7 cellular contexts compared by ENCODE assay signal in the genomic region with DNA sequence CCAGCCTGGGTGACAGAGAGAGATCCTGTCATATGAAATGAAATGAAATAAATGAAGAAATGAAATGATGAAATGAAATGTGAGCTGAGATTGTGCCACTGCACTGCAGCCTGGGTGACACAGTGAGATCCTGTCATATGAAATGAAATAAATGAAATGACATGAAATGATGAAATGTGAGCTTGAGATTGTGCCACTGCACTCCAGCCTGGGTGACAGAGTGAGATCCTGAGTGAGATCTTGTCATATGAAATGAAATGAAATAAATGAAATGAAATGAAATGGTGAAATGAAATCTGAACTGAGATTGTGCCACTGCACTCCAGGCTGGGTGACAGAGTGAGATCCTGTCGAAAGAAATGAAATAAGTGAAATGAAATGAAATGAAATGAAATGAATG. TPM values are rescaled to one million over a fixed set of nuclear protein-coding genes. Genes with fewer than 3 reads are reported as not detected.
DNase-seq lines count a peak whose midpoint lies in the region; ATAC-seq and TF ChIP-seq lines count a peak whose summit lies in the region.
"Not testable (repeated sequence)": the region's sequence is repeated elsewhere in the genome, so short reads cannot be mapped to it uniquely, and the experiment has no call there.

No MANE protein-coding gene starts in this region.

- ATAC-seq in activated CD8-positive, alpha-beta T cell treated with anti-CD3 and anti-CD28 coated beads for 36 hours; activated T-helper 17 cell treated with anti-CD3 and anti-CD28 coated beads, Interleukin-2, amount 50 U/mL, for 72 hours (replicated peaks); activated naive CD8-positive, alpha-beta T cell treated with anti-CD3 and anti-CD28 coated beads, Interleukin-2, amount 50 U/mL, for 24 hours: not testable (repeated sequence)

- H3K36me3 Mint-ChIP-seq in activated CD8-positive, alpha-beta T cell treated with anti-CD3 and anti-CD28 coated beads for 36 hours (ENCODE audit: low read depth); chondrocyte (ENCODE audit: low read depth): not testable (repeated sequence)
- peaks cover 46% of the 10 kb centered on the region for H3K36me3 Mint-ChIP-seq in activated T-helper 17 cell treated with anti-CD3 and anti-CD28 coated beads, Interleukin-2, amount 50 U/mL, for 72 hours (ENCODE audit: low read depth)
- peaks cover 19% of the 10 kb centered on the region for H3K36me3 Mint-ChIP-seq in activated naive CD8-positive, alpha-beta T cell treated with anti-CD3 and anti-CD28 coated beads, Interleukin-2, amount 50 U/mL, for 24 hours (ENCODE audit: low read depth)

- not testable (repeated sequence) for H3K27me3 ChIP-seq in A673 (replicated peaks; ENCODE audit: insufficient read depth, low read depth, low read length, poor library complexity); neural cell (ENCODE audit: insufficient read depth, low read depth, low read length)

- intact Hi-C loops in A673 (cut with micrococcal nuclease; ENCODE audit: unreplicated experiment); activated CD8-positive, alpha-beta T cell treated with anti-CD3 and anti-CD28 coated beads for 36 hours (cut with micrococcal nuclease): not testable (repeated sequence)

- not testable (repeated sequence) for H3K9me2 ChIP-seq in neural cell (ENCODE audit: insufficient read depth, low read length)

- POLR2A ChIA-PET in A673 (lab: Charles Lee; ENCODE audit: low non-redundant PET) = interaction anchor here (0.9 kb wide), 1 partner anchor 608 kb away, joined by 6 read pairs; no protein-coding TSS in a partner anchor
- POLR2A ChIA-PET in HEK293 (lab: Yijun Ruan, JAX); activated CD8-positive, alpha-beta T cell treated with anti-CD3 and anti-CD28 coated beads for 36 hours (lab: Charles Lee): not testable (repeated sequence)

- not testable (repeated sequence) for H3K36me3 ChIP-seq in A673 (ENCODE audit: insufficient read depth, low read length, poor library complexity, severe bottlenecking); HEK293 (ENCODE audit: control insufficient read depth in 2 of 2, insufficient read depth in 1 of 2, low read length in 2 of 2); neural cell (ENCODE audit: insufficient read depth, low read length)

- not testable (repeated sequence) for H3K4me2 ChIP-seq in neural cell (ENCODE audit: low read length)

- not testable (repeated sequence) for H3K9me3 ChIP-seq in A673 (ENCODE audit: low read depth, low read length, poor library complexity, severe bottlenecking); HEK293 (ENCODE audit: control insufficient read depth, insufficient read depth, low read depth, low read length); neural cell (ENCODE audit: low read length)

- not testable (repeated sequence) for H3K4me3 ChIP-seq in A673 (ENCODE audit: low read depth, low read length, poor library complexity, severe bottlenecking); HEK293 (ENCODE audit: low read depth, low read length); neural cell (ENCODE audit: low read length)

- BruUV-seq in A673 (replicated peaks; lab: Mats Ljungman, UMichigan) = not testable (repeated sequence)

- DNase-seq in A673 (ENCODE audit: low spot score); activated CD8-positive, alpha-beta T cell treated with anti-CD3 and anti-CD28 coated beads for 36 hours; activated naive CD8-positive, alpha-beta T cell treated with anti-CD3 and anti-CD28 coated beads, Interleukin-2, amount 50 U/mL, for 24 hours; chondrocyte (ENCODE audit: low spot score): not testable (repeated sequence)

- not testable (repeated sequence) for H3K4me3 Mint-ChIP-seq in activated CD8-positive, alpha-beta T cell treated with anti-CD3 and anti-CD28 coated beads for 36 hours; activated T-helper 17 cell treated with anti-CD3 and anti-CD28 coated beads, Interleukin-2, amount 50 U/mL, for 72 hours; activated naive CD8-positive, alpha-beta T cell treated with anti-CD3 and anti-CD28 coated beads, Interleukin-2, amount 50 U/mL, for 24 hours; chondrocyte (ENCODE audit: unreplicated experiment)

- peaks cover 29% of the 10 kb centered on the region for H3K4me1 Mint-ChIP-seq in activated CD8-positive, alpha-beta T cell treated with anti-CD3 and anti-CD28 coated beads for 36 hours (ENCODE audit: low read depth)
- peaks cover 23% of the 10 kb centered on the region for H3K4me1 Mint-ChIP-seq in activated T-helper 17 cell treated with anti-CD3 and anti-CD28 coated beads, Interleukin-2, amount 50 U/mL, for 72 hours
- H3K4me1 Mint-ChIP-seq in activated naive CD8-positive, alpha-beta T cell treated with anti-CD3 and anti-CD28 coated beads, Interleukin-2, amount 50 U/mL, for 24 hours = peaks cover 22% of the 10 kb centered on the region
- not testable (repeated sequence) for H3K4me1 Mint-ChIP-seq in chondrocyte (ENCODE audit: low read depth)

- TF ChIP-seq EP300 in neural cell (conservative IDR thresholded peaks at IDR 0.05; ENCODE audit: poor library complexity, severe bottlenecking) = peak; percentile 84

- not testable (repeated sequence) for H3K27me3 Mint-ChIP-seq in activated CD8-positive, alpha-beta T cell treated with anti-CD3 and anti-CD28 coated beads for 36 hours; activated T-helper 17 cell treated with anti-CD3 and anti-CD28 coated beads, Interleukin-2, amount 50 U/mL, for 72 hours; activated naive CD8-positive, alpha-beta T cell treated with anti-CD3 and anti-CD28 coated beads, Interleukin-2, amount 50 U/mL, for 24 hours; chondrocyte (ENCODE audit: low read depth)

- peak overlapping the region; percentile 19 for H3K27ac Mint-ChIP-seq in activated CD8-positive, alpha-beta T cell treated with anti-CD3 and anti-CD28 coated beads for 36 hours
- peak overlapping the region; percentile 1 for H3K27ac Mint-ChIP-seq in activated T-helper 17 cell treated with anti-CD3 and anti-CD28 coated beads, Interleukin-2, amount 50 U/mL, for 72 hours
- peak overlapping the region; percentile 20 for H3K27ac Mint-ChIP-seq in activated naive CD8-positive, alpha-beta T cell treated with anti-CD3 and anti-CD28 coated beads, Interleukin-2, amount 50 U/mL, for 24 hours
- peak overlapping the region; percentile 85 for H3K27ac Mint-ChIP-seq in chondrocyte (ENCODE audit: unreplicated experiment)

- H3K9ac ChIP-seq in neural cell (ENCODE audit: low read length) = not testable (repeated sequence)

- CTCF ChIA-PET in A673 (lab: Charles Lee); HEK293 (lab: Yijun Ruan, JAX): not testable (repeated sequence)
- CTCF ChIA-PET in activated CD8-positive, alpha-beta T cell treated with anti-CD3 and anti-CD28 coated beads for 36 hours (lab: Charles Lee) = interaction anchor here (1.5 to 2.2 kb wide), 2 partner anchors 14 to 18 kb away, joined by 3 to 13 read pairs; no protein-coding TSS in a partner anchor

- H4K20me1 ChIP-seq in neural cell (ENCODE audit: insufficient read depth) = not testable (repeated sequence)

- not testable (repeated sequence) for H3K9me3 Mint-ChIP-seq in activated CD8-positive, alpha-beta T cell treated with anti-CD3 and anti-CD28 coated beads for 36 hours; activated T-helper 17 cell treated with anti-CD3 and anti-CD28 coated beads, Interleukin-2, amount 50 U/mL, for 72 hours; activated naive CD8-positive, alpha-beta T cell treated with anti-CD3 and anti-CD28 coated beads, Interleukin-2, amount 50 U/mL, for 24 hours; chondrocyte (ENCODE audit: low read depth)

- not testable (repeated sequence) for H3K4me1 ChIP-seq in A673 (ENCODE audit: insufficient read depth, low read length, poor library complexity, severe bottlenecking); HEK293 (ENCODE audit: control insufficient read depth, insufficient read depth, low read length)

- H3K79me2 ChIP-seq in neural cell (replicated peaks; ENCODE audit: insufficient read depth, low read length) = not testable (repeated sequence)

- not testable (repeated sequence) for H2AFZ ChIP-seq in neural cell (ENCODE audit: low read depth, low read length)

- not testable (repeated sequence) for TF ChIP-seq RAD21 in neural cell (conservative IDR thresholded peaks at IDR 0.05)

- not testable (repeated sequence) for H3F3A ChIP-seq in neural cell (ENCODE audit: insufficient read depth, low read length, poor library complexity, severe bottlenecking)

- H3K27ac ChIP-seq in A673 (ENCODE audit: low read depth, low read length, poor library complexity, severe bottlenecking) = peak overlapping the region; percentile 12
- not testable (repeated sequence) for H3K27ac ChIP-seq in HEK293 (ENCODE audit: extremely low read depth, low read depth, low read length); neural cell (ENCODE audit: low read length)

- TF ChIP-seq CTCF in A673 (conservative IDR thresholded peaks at IDR 0.05; ENCODE audit: low read depth, low read length); HEK293 (tag by site-specific recombination; IDR thresholded peaks at IDR 0.05); activated CD8-positive, alpha-beta T cell treated with anti-CD3 and anti-CD28 coated beads for 36 hours (IDR thresholded peaks at IDR 0.05); chondrocyte (IDR thresholded peaks at IDR 0.05); neural cell (IDR thresholded peaks at IDR 0.05; ENCODE audit: poor library complexity, severe bottlenecking): not testable (repeated sequence)

TF ChIP-seq in neural cell, 6 proteins besides CTCF, POLR2A, EP300 and RAD21:
- peak; percentile 75 for TF ChIP-seq POLR2AphosphoS5 (IDR thresholded peaks at IDR 0.05)

RNA-seq across cellular contexts. Expression of a gene that starts 58.1 kb away (rescaled TPM):
- 33.1 and 36.2 TPM in 2 replicates for total RNA-seq in A673 (2021)
- 10 to 100 TPM; 12.0 to 15.7 TPM for total RNA-seq in activated CD8-positive, alpha-beta T cell treated with anti-CD3 and anti-CD28 coated beads for 36 hours
- total RNA-seq in activated T-helper 17 cell treated with anti-CD3 and anti-CD28 coated beads, Interleukin-2, amount 50 U/mL, for 72 hours = 10 to 100 TPM; 15.9 to 17.8 TPM
- 13.5 to 27.5 TPM (median 16.3 TPM) in 3 replicates for total RNA-seq in chondrocyte
- polyA plus RNA-seq in neural cell = 35.7 and 38.5 TPM in 2 replicates
- polyA minus RNA-seq in neural cell = 29.7 and 34.6 TPM in 2 replicates

Comparison
In these comparisons a context has a peak if more than half of its experiments do, and no peak if none do; other contexts are left out.
1. H3K27ac Mint-ChIP-seq: peak in every context shown above with its lines; median percentile 85 in chondrocyte; 20 in activated naive CD8-positive, alpha-beta T cell treated with anti-CD3 and anti-CD28 coated beads, Interleukin-2, amount 50 U/mL, for 24 hours; 19 in activated CD8-positive, alpha-beta T cell treated with anti-CD3 and anti-CD28 coated beads for 36 hours; 1 in activated T-helper 17 cell treated with anti-CD3 and anti-CD28 coated beads, Interleukin-2, amount 50 U/mL, for 72 hours.